In the genomic region with DNA sequence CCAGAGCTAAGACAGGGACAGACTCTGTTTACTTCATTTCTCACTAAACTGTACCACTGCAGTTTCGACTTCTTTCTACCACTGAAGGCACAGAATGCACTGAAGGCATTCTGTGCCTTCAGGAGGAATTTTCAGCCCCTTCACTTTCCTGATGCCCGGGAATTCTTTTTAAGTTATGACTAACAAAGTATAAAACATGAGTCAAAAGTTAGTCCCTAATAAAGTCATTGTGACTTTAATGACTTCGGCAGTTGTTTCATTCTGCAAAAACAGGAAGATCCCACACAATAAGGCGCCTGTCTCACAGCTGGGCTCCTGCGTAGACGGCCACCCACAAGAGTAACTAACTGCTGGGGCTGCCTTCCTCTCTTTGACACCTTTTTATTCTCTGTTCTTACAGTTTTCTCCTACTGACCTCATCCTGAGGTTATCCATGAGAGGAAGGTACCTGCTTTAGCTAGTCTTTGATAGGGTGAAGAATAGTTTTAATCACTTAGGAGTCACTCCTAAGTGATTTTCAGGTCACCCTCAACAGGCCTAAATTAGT, we compare ENCODE assay signal across 1 cellular context.
TF ChIP-seq lines count a peak whose summit lies in the region.

No MANE protein-coding gene starts in this region.

TF ChIP-seq in HCT116, 20 proteins besides CTCF, POLR2A, EP300 and RAD21 (continued from another document):
- TF ChIP-seq, protein P1, sequence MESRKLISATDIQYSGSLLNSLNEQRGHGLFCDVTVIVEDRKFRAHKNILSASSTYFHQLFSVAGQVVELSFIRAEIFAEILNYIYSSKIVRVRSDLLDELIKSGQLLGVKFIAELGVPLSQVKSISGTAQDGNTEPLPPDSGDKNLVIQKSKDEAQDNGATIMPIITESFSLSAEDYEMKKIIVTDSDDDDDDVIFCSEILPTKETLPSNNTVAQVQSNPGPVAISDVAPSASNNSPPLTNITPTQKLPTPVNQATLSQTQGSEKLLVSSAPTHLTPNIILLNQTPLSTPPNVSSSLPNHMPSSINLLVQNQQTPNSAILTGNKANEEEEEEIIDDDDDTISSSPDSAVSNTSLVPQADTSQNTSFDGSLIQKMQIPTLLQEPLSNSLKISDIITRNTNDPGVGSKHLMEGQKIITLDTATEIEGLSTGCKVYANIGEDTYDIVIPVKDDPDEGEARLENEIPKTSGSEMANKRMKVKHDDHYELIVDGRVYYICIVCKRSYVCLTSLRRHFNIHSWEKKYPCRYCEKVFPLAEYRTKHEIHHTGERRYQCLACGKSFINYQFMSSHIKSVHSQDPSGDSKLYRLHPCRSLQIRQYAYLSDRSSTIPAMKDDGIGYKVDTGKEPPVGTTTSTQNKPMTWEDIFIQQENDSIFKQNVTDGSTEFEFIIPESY (IDR thresholded peaks at IDR 0.05; ENCODE audit: extremely low read depth, insufficient replicate concordance, low read length), result no peak
